In genomic region chr7:898855-899681, GRCh38 we compare ENCODE assay signal across 17 cellular contexts.
"Had no signal": no experiment of that assay in that cellular context is flagged by ENCODE, and none has a peak within 500 bp of the region (broad histone marks: within the 10 kb centered on the region; RNA-seq: fewer than 3 reads in every experiment).

No MANE protein-coding gene starts in this region.

- H3K4me3 ChIP-seq: cardiac muscle cell, esophagus muscularis mucosa, lower lobe of right lung, prostate gland, right atrium auricular region, skin epidermis, stomach had no signal

- H3K27ac Mint-ChIP-seq: activated naive CD8-positive, alpha-beta T cell treated with anti-CD3 and anti-CD28 coated beads, Interleukin-2, amount 10 ng/mL, durations not matched to agents 7 days and 5 days; activated T-helper 1 cell treated with anti-CD3 and anti-CD28 coated beads, Interleukin-12 subunit alpha, Interleukin-12 subunit beta, Interleukin-2, Interleukin-4 antibody, amounts not matched to agents 30 ng/mL and 10 ng/mL and 1 ng/mL, durations not matched to agents 14 hours and 24 hours and 36 hours; type B pancreatic cell had no signal

- DNase-seq: activated CD4-positive, alpha-beta T cell treated with anti-CD3 and anti-CD28 coated beads, Interleukin-2, amount 50 U/mL, for 4 hours; activated naive CD8-positive, alpha-beta T cell treated with anti-CD3 and anti-CD28 coated beads, Interleukin-2, amount 10 ng/mL, durations not matched to agents 7 days and 5 days; amygdala; dermis blood vessel endothelial cell; effector memory CD4-positive, alpha-beta T cell; lower lobe of right lung; stimulated activated CD4-positive, alpha-beta T cell treated with anti-CD3 and anti-CD28 coated beads, Interleukin-15, amount 100 ng/mL, for 24 hours; stimulated activated CD4-positive, alpha-beta T cell treated with anti-CD3 and anti-CD28 coated beads, Interleukin-4, amount 100 ng/mL, for 1 hour; stomach had no signal

- H3K4me1 ChIP-seq: prostate gland had no signal

- H3K27me3 ChIP-seq: cardiac muscle cell, esophagus muscularis mucosa, right atrium auricular region, stomach had no signal

- H3K4me3 Mint-ChIP-seq: activated naive CD8-positive, alpha-beta T cell treated with anti-CD3 and anti-CD28 coated beads, Interleukin-2, amount 10 ng/mL, durations not matched to agents 7 days and 5 days; activated T-helper 1 cell treated with anti-CD3 and anti-CD28 coated beads, Interleukin-12 subunit alpha, Interleukin-12 subunit beta, Interleukin-2, Interleukin-4 antibody, amounts not matched to agents 30 ng/mL and 10 ng/mL and 1 ng/mL, durations not matched to agents 14 hours and 24 hours and 36 hours; type B pancreatic cell had no signal

- H3K4me1 Mint-ChIP-seq: activated naive CD8-positive, alpha-beta T cell treated with anti-CD3 and anti-CD28 coated beads, Interleukin-2, amount 10 ng/mL, durations not matched to agents 7 days and 5 days had no signal

- H3K27ac ChIP-seq: cardiac muscle cell, lower lobe of right lung, prostate gland, right atrium auricular region had no signal

- H3K27me3 Mint-ChIP-seq: activated naive CD8-positive, alpha-beta T cell treated with anti-CD3 and anti-CD28 coated beads, Interleukin-2, amount 10 ng/mL, durations not matched to agents 7 days and 5 days had no signal

- ATAC-seq: lower lobe of right lung had no signal

- H3K9me3 ChIP-seq: esophagus muscularis mucosa, lower lobe of right lung, prostate gland, right atrium auricular region, stomach had no signal

- FAIRE-seq: endothelial cell of umbilical vein had no signal

- H3K9me3 Mint-ChIP-seq: activated naive CD8-positive, alpha-beta T cell treated with anti-CD3 and anti-CD28 coated beads, Interleukin-2, amount 10 ng/mL, durations not matched to agents 7 days and 5 days; activated T-helper 1 cell treated with anti-CD3 and anti-CD28 coated beads, Interleukin-12 subunit alpha, Interleukin-12 subunit beta, Interleukin-2, Interleukin-4 antibody, amounts not matched to agents 30 ng/mL and 10 ng/mL and 1 ng/mL, durations not matched to agents 14 hours and 24 hours and 36 hours; type B pancreatic cell had no signal
